1 cellular context compared by ENCODE assay signal in the genomic region with DNA sequence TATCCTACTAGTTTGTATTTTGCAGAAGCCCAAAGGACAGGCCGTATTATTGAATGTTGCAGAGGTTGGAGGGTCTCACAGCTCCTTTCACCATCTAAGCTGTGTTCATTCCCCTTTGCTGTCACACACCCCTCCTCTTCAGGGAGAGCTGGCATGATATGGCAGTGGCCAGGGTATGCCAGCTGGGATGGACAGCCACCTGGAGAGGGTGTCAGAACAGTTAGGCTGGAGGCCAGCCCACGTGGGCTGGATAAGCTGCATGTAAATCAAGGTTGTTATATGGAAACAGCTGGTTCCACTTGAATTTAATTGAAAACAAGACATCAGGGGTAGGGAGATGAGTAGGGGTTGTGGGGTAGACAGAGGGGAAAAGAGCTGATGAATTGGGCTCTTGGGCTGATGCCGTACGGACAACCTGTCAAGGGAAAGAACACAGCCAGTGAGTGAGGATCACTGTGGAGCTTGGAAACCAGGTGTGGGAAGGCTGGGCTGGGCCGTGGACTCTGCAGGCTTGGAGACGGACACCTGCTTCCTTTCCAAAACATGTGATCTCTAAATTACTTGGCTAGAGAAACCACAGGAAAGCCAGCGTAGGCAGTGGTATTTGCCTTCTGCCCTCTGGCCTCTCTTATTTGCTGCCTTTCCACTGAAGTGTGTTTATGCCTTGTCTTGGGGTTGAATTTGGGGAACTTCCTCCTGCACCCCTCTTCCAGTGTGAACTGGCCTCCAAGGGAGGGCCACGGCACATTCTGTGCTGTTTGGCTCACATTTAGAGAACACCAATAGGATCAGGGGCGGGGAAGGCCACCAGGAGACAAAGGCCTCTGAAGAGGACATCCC.
TF ChIP-seq lines count a peak whose summit lies in the region.

No MANE protein-coding gene starts in this region.

TF ChIP-seq in liver, 16 proteins besides CTCF, POLR2A, EP300 and RAD21 (continued from another document):
- TF ChIP-seq, protein P1, sequence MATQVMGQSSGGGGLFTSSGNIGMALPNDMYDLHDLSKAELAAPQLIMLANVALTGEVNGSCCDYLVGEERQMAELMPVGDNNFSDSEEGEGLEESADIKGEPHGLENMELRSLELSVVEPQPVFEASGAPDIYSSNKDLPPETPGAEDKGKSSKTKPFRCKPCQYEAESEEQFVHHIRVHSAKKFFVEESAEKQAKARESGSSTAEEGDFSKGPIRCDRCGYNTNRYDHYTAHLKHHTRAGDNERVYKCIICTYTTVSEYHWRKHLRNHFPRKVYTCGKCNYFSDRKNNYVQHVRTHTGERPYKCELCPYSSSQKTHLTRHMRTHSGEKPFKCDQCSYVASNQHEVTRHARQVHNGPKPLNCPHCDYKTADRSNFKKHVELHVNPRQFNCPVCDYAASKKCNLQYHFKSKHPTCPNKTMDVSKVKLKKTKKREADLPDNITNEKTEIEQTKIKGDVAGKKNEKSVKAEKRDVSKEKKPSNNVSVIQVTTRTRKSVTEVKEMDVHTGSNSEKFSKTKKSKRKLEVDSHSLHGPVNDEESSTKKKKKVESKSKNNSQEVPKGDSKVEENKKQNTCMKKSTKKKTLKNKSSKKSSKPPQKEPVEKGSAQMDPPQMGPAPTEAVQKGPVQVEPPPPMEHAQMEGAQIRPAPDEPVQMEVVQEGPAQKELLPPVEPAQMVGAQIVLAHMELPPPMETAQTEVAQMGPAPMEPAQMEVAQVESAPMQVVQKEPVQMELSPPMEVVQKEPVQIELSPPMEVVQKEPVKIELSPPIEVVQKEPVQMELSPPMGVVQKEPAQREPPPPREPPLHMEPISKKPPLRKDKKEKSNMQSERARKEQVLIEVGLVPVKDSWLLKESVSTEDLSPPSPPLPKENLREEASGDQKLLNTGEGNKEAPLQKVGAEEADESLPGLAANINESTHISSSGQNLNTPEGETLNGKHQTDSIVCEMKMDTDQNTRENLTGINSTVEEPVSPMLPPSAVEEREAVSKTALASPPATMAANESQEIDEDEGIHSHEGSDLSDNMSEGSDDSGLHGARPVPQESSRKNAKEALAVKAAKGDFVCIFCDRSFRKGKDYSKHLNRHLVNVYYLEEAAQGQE (IDR thresholded peaks at IDR 0.05), result no peak
